In the genomic region with DNA sequence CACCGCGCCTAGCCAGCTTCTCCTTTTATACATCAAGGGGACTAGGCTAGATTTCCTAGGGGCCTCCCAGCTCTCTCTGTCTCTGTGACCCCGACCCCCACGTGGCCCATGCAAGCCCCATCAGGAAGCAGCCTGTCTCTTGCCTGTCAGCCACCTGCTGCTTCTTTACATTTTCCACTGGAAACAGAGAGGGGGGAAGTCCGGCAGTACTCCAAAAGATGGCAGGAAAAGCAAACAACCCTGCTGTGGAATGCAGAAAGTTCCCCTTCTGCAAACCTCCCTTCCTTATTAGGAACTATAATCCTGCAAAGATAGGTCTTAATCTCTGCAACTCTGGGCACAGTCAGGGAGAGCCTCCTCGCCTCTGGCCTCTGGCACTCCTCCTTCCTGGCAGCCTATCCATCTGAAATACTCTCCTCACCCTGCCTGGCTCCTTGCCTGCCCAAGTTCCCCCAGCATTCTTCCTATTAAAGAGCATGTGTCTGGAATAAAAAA, we compare ENCODE assay signal across 14 cellular contexts. TPM values are rescaled to one million over a fixed set of nuclear protein-coding genes. Genes with fewer than 3 reads are reported as not detected.
DNase-seq lines count a peak whose midpoint lies in the region; ATAC-seq, FAIRE-seq and TF ChIP-seq lines count a peak whose summit lies in the region.
"Had no signal": no experiment of that assay in that cellular context is flagged by ENCODE, and none has a peak within 500 bp of the region (broad histone marks: within the 10 kb centered on the region; RNA-seq: fewer than 3 reads in every experiment).

No MANE protein-coding gene starts in this region.

- TF ChIP-seq CTCF in left ventricle myocardium inferior (IDR thresholded peaks at IDR 0.05; ENCODE audit: borderline replicate concordance): no peak
- TF ChIP-seq CTCF in mammary epithelial cell (conservative IDR thresholded peaks at IDR 0.05 in 1 of 2, IDR thresholded peaks at IDR 0.05 in 1 of 2; ENCODE audit: extremely low read depth in 1 of 2, insufficient read depth in 1 of 2, low read depth in 1 of 2, low read length in 2 of 2): no peak
- no peak for TF ChIP-seq CTCF in keratinocyte (optimal IDR thresholded peaks at IDR 0.05 in 1 of 3, IDR thresholded peaks at IDR 0.05 in 1 of 3, conservative IDR thresholded peaks at IDR 0.05 in 1 of 3; ENCODE audit: extremely low read depth in 1 of 3, insufficient read depth in 2 of 3, low read length in 3 of 3)
- TF ChIP-seq CTCF in type B pancreatic cell (conservative IDR thresholded peaks at IDR 0.05): no peak

- no peaks in the 10 kb centered on the region for H3K27me3 ChIP-seq in left ventricle myocardium inferior (ENCODE audit: low read depth)
- H3K27me3 ChIP-seq in mammary epithelial cell (ENCODE audit: insufficient read depth, low read length): no peaks in the 10 kb centered on the region
- no peaks in the 10 kb centered on the region for H3K27me3 ChIP-seq in keratinocyte (ENCODE audit: control insufficient read depth, extremely low read depth, insufficient read depth, low read length)
- H3K27me3 ChIP-seq: brain microvascular endothelial cell, heart left ventricle, vagina had no signal

- FAIRE-seq in keratinocyte (lab: Jason Lieb, UNC): peak; percentile 17

- peak; percentile 48 for ATAC-seq in Right ventricle myocardium inferior
- ATAC-seq: natural killer cell treated with Interleukin-12 subunit alpha and Interleukin-12 subunit beta and Interleukin-15 and Interleukin-18, amount 100 ng/mL, for 72 hours had no signal

- H2AFZ ChIP-seq in mammary epithelial cell (ENCODE audit: low read depth, low read length) (no peak overlapping the region), keratinocyte (ENCODE audit: control insufficient read depth, low read length) (no peak overlapping the region)

- no peaks in the 10 kb centered on the region for H3K9me3 ChIP-seq in left ventricle myocardium inferior (replicated peaks)
- no peaks in the 10 kb centered on the region for H3K9me3 ChIP-seq in mammary epithelial cell (replicated peaks; ENCODE audit: insufficient read depth, low read length)
- H3K9me3 ChIP-seq in keratinocyte (ENCODE audit: control insufficient read depth, low read depth, low read length): no peaks in the 10 kb centered on the region
- H3K9me3 ChIP-seq: heart left ventricle, vagina had no signal

- H3K9me1 ChIP-seq in keratinocyte (ENCODE audit: control insufficient read depth, extremely low read depth, insufficient read depth, low read length): no peaks in the 10 kb centered on the region

- intact Hi-C loops in Right ventricle myocardium inferior (cut with DNase I) (no loop called here), left ventricle myocardium inferior (cut with micrococcal nuclease) (no loop called here), mammary epithelial cell (cut with micrococcal nuclease) (no loop called here)

- peak overlapping the region; percentile 73 for H3K27ac Mint-ChIP-seq in type B pancreatic cell
- H3K27ac Mint-ChIP-seq: B cell; IgD-negative memory B cell; natural killer cell treated with Interleukin-12 subunit alpha and Interleukin-12 subunit beta and Interleukin-15 and Interleukin-18, amount 100 ng/mL, for 72 hours had no signal

- H3K79me2 ChIP-seq in mammary epithelial cell (ENCODE audit: insufficient read depth, low read length) (no peaks in the 10 kb centered on the region), keratinocyte (ENCODE audit: control insufficient read depth, insufficient read depth, low read length) (no peaks in the 10 kb centered on the region)

- H3K4me1 ChIP-seq in left ventricle myocardium inferior (peaks cover 24% of the 10 kb centered on the region), mammary epithelial cell (ENCODE audit: insufficient read depth, low read length) (peaks cover 33% of the 10 kb centered on the region), keratinocyte (ENCODE audit: control insufficient read depth, extremely low read depth, insufficient read depth, low read length) (peaks cover 17% of the 10 kb centered on the region)

- peaks cover 37% of the 10 kb centered on the region for H3K4me1 Mint-ChIP-seq in type B pancreatic cell (ENCODE audit: unreplicated experiment)
- H3K4me1 Mint-ChIP-seq: B cell had no signal

- no peaks in the 10 kb centered on the region for H3K36me3 ChIP-seq in left ventricle myocardium inferior
- H3K36me3 ChIP-seq in mammary epithelial cell (ENCODE audit: insufficient read depth, low read length): peaks cover 13% of the 10 kb centered on the region
- peaks cover 0 to 2% of the 10 kb centered on the region in 2 experiments for H3K36me3 ChIP-seq in keratinocyte (ENCODE audit: control insufficient read depth in 2 of 2, extremely low read depth in 1 of 2, insufficient read depth in 2 of 2, low read length in 2 of 2)
- H3K36me3 ChIP-seq: brain microvascular endothelial cell, vagina had no signal

- H3K4me3 ChIP-seq in left ventricle myocardium inferior: no peak overlapping the region
- no peak overlapping the region for H3K4me3 ChIP-seq in mammary epithelial cell (replicated peaks in 1 of 3; ENCODE audit: insufficient read depth in 1 of 3, low read depth in 2 of 3, low read length in 3 of 3)
- H3K4me3 ChIP-seq in keratinocyte (ENCODE audit: control insufficient read depth in 2 of 3, extremely low read depth in 1 of 3, insufficient read depth in 2 of 3, low read depth in 1 of 3, low read length in 3 of 3): no peak overlapping the region
- H3K4me3 ChIP-seq: heart left ventricle, vagina had no signal

- peaks cover 4% of the 10 kb centered on the region for H3K36me3 Mint-ChIP-seq in type B pancreatic cell
- H3K36me3 Mint-ChIP-seq: natural killer cell treated with Interleukin-12 subunit alpha and Interleukin-12 subunit beta and Interleukin-15 and Interleukin-18, amount 100 ng/mL, for 72 hours had no signal

- H3K27ac ChIP-seq in left ventricle myocardium inferior (replicated peaks) (no peak overlapping the region), mammary epithelial cell (ENCODE audit: insufficient read depth, low read depth, low read length) (no peak overlapping the region), keratinocyte (ENCODE audit: control insufficient read depth, insufficient read depth, low read length) (no peak overlapping the region)
- H3K27ac ChIP-seq: brain microvascular endothelial cell, vagina had no signal

- DNase-seq in Right ventricle myocardium inferior (ENCODE audit: missing footprints) (no peak), left ventricle myocardium inferior (no peak), mammary epithelial cell (no peak), keratinocyte (ENCODE audit: low read depth, low spot score) (no peak), type B pancreatic cell (ENCODE audit: extremely low spot score, unreplicated experiment) (no peak), inferior parietal cortex (ENCODE audit: extremely low spot score) (no peak), NCI-H1417 (lab: John Stamatoyannopoulos, UW) (no peak)
- no peak for DNase-seq in activated T-cell treated with anti-CD3 and anti-CD28 coated beads, Interleukin-2, amount 50 U/mL, for 1 hour
- DNase-seq: brain microvascular endothelial cell had no signal

- WGBS in mammary epithelial cell (ENCODE audit: low coverage, missing lambda C conversion rate): 49% methylated on average over 2 of the region's 6 CpGs

- no peaks in the 10 kb centered on the region for H3K27me3 Mint-ChIP-seq in type B pancreatic cell
- H3K27me3 Mint-ChIP-seq: B cell; natural killer cell treated with Interleukin-12 subunit alpha and Interleukin-12 subunit beta and Interleukin-15 and Interleukin-18, amount 100 ng/mL, for 72 hours had no signal

- CTCF ChIA-PET in mammary epithelial cell (lab: Charles Lee; ENCODE audit: low non-redundant PET): interaction anchor here (0.6 kb wide), 2 partner anchors 66 to 113 kb away, joined by 3 read pairs; no protein-coding TSS in a partner anchor

- in situ Hi-C loops in mammary epithelial cell (cut with MboI; ENCODE audit: low sequenced_read_pairs in 2 of 2): loop anchor here in 1 of 2 donors (5.0 kb wide), 1 partner anchor 45 kb away; a partner anchor contains a TSS

- H3K9me3 Mint-ChIP-seq in type B pancreatic cell: peaks cover 4% of the 10 kb centered on the region
- H3K9me3 Mint-ChIP-seq: IgD-negative memory B cell; natural killer cell treated with Interleukin-12 subunit alpha and Interleukin-12 subunit beta and Interleukin-15 and Interleukin-18, amount 100 ng/mL, for 72 hours had no signal

- dilution Hi-C loops in mammary epithelial cell (cut with HindIII; ENCODE audit: low sequenced_read_pairs) (no loop called here), keratinocyte (cut with MboI; ENCODE audit: extremely low pct_ligation_motif_present, low sequenced_read_pairs) (no loop called here)

- H4K20me1 ChIP-seq in mammary epithelial cell (ENCODE audit: insufficient read depth, low read length) (no peaks in the 10 kb centered on the region), keratinocyte (ENCODE audit: control insufficient read depth, extremely low read depth, insufficient read depth, low read length) (no peaks in the 10 kb centered on the region)

- H3K9ac ChIP-seq in mammary epithelial cell (ENCODE audit: insufficient read depth, low read length) (no peak overlapping the region), keratinocyte (ENCODE audit: control insufficient read depth, extremely low read depth, insufficient read depth, low read length) (no peak overlapping the region)

- H3K4me3 Mint-ChIP-seq in type B pancreatic cell: no peak overlapping the region
- H3K4me3 Mint-ChIP-seq: B cell; IgD-negative memory B cell; natural killer cell treated with Interleukin-12 subunit alpha and Interleukin-12 subunit beta and Interleukin-15 and Interleukin-18, amount 100 ng/mL, for 72 hours had no signal

- H3K4me2 ChIP-seq in mammary epithelial cell (ENCODE audit: insufficient read depth, low read depth, low read length): no peak overlapping the region
- H3K4me2 ChIP-seq in keratinocyte (ENCODE audit: control insufficient read depth, extremely low read depth, insufficient read depth, low read depth, low read length): no peak overlapping the region

- BruUV-seq in mammary epithelial cell (replicated peaks; lab: Mats Ljungman, UMichigan): TSS peak; percentile 87

RNA-seq across cellular contexts. Expression of a gene that starts 47.4 kb away (rescaled TPM):
- total RNA-seq in Right ventricle myocardium inferior (12.1 TPM), left ventricle myocardium inferior (8.1 TPM), mammary epithelial cell (100 to 1,000 TPM in 1 of 2 donors, 10 to 100 TPM in 1; 98.5 to 199 TPM), type B pancreatic cell (ENCODE audit: low replicate concordance) (30.4 and 31.9 TPM in 2 replicates)
- polyA plus RNA-seq in mammary epithelial cell (74.9 TPM), keratinocyte (85.8 to 146 TPM (median 124 TPM) in 3 replicates)
- polyA minus RNA-seq in mammary epithelial cell (48.9 TPM), keratinocyte (83.0 to 239 TPM (median 181 TPM) in 3 replicates)
- polyA plus RNA-seq in keratinocyte (2011; ENCODE audit: low read depth): 34.3 TPM
- 50.9 and 112 TPM in 2 replicates for polyA plus RNA-seq in keratinocyte (2011; cell fraction: cytosol; rRNA removed)
- 146 and 190 TPM in 2 replicates for polyA plus RNA-seq in keratinocyte (2011; cell fraction: nucleus; rRNA removed)
- 57.9 and 59.7 TPM in 2 replicates for polyA plus RNA-seq in keratinocyte (2012; ENCODE audit: low replicate concordance)
- polyA minus RNA-seq in keratinocyte (2011; cell fraction: cytosol; rRNA and poly(A)+ RNA removed): 73.3 TPM
- polyA minus RNA-seq in keratinocyte (2011; cell fraction: nucleus; rRNA and poly(A)+ RNA removed): 131 and 227 TPM in 2 replicates
